ENCODE assay signal across 11 cellular contexts in genomic region chr16:80947708-80948615, GRCh38. TPM values are rescaled to one million over a fixed set of nuclear protein-coding genes. Genes with fewer than 3 reads are reported as not detected.
DNase-seq lines count a peak whose midpoint lies in the region; ATAC-seq and TF ChIP-seq lines count a peak whose summit lies in the region.
"Had no signal": no experiment of that assay in that cellular context is flagged by ENCODE, and none has a peak within 500 bp of the region (broad histone marks: within the 10 kb centered on the region; RNA-seq: fewer than 3 reads in every experiment).

No MANE protein-coding gene starts in this region.

- H3K27me3 Mint-ChIP-seq in activated CD8-positive, alpha-beta T cell treated with anti-CD3 and anti-CD28 coated beads for 36 hours: peaks cover 1% of the 10 kb centered on the region
- no peaks in the 10 kb centered on the region for H3K27me3 Mint-ChIP-seq in activated CD8-positive, alpha-beta T cell treated with anti-CD3 and anti-CD28 coated beads, Interleukin-2, amount 10 ng/mL, durations not matched to agents 7 days and 5 days (ENCODE audit: low read depth)

- no peak overlapping the region for H3K27ac Mint-ChIP-seq in activated CD8-positive, alpha-beta T cell treated with anti-CD3 and anti-CD28 coated beads for 36 hours
- no peak overlapping the region for H3K27ac Mint-ChIP-seq in activated CD8-positive, alpha-beta T cell treated with anti-CD3 and anti-CD28 coated beads, Interleukin-2, amount 10 ng/mL, durations not matched to agents 7 days and 5 days

- POLR2A ChIA-PET in activated CD8-positive, alpha-beta T cell treated with anti-CD3 and anti-CD28 coated beads for 36 hours (lab: Charles Lee): no interaction called here
- POLR2A ChIA-PET in activated CD8-positive, alpha-beta T cell treated with anti-CD3 and anti-CD28 coated beads, Interleukin-2, amount 10 ng/mL, durations not matched to agents 7 days and 5 days (lab: Charles Lee): no interaction called here

- H3K4me3 Mint-ChIP-seq in activated CD8-positive, alpha-beta T cell treated with anti-CD3 and anti-CD28 coated beads for 36 hours: no peak overlapping the region
- no peak overlapping the region for H3K4me3 Mint-ChIP-seq in activated CD8-positive, alpha-beta T cell treated with anti-CD3 and anti-CD28 coated beads, Interleukin-2, amount 10 ng/mL, durations not matched to agents 7 days and 5 days

- H3K36me3 Mint-ChIP-seq in activated CD8-positive, alpha-beta T cell treated with anti-CD3 and anti-CD28 coated beads for 36 hours (ENCODE audit: low read depth): no peaks in the 10 kb centered on the region
- no peaks in the 10 kb centered on the region for H3K36me3 Mint-ChIP-seq in activated CD8-positive, alpha-beta T cell treated with anti-CD3 and anti-CD28 coated beads, Interleukin-2, amount 10 ng/mL, durations not matched to agents 7 days and 5 days (ENCODE audit: low read depth)

- CTCF ChIA-PET in activated CD8-positive, alpha-beta T cell treated with anti-CD3 and anti-CD28 coated beads for 36 hours (lab: Charles Lee): interaction anchor here (0.8 to 1.0 kb wide), 2 partner anchors 11 to 24 kb away, joined by 3 read pairs; no protein-coding TSS in a partner anchor
- CTCF ChIA-PET in activated CD8-positive, alpha-beta T cell treated with anti-CD3 and anti-CD28 coated beads, Interleukin-2, amount 10 ng/mL, durations not matched to agents 7 days and 5 days (lab: Charles Lee): no interaction called here

- no peak for DNase-seq in activated CD8-positive, alpha-beta T cell treated with anti-CD3 and anti-CD28 coated beads for 36 hours
- DNase-seq in activated CD8-positive, alpha-beta T cell treated with anti-CD3 and anti-CD28 coated beads, Interleukin-2, amount 10 ng/mL, durations not matched to agents 7 days and 5 days: no peak
- peak; percentile 68 for DNase-seq in amniotic epithelial cell (ENCODE audit: low read depth)
- DNase-seq in globus pallidus (ENCODE audit: low spot score): peak; percentile 84
- no peak for DNase-seq in stimulated activated naive CD8-positive, alpha-beta T cell treated with anti-CD3 and anti-CD28 coated beads, Interleukin-15, Interleukin-2, amounts not matched to agents 100 U/mL and 50 U/mL, for 24 hours
- DNase-seq in NK-92 treated with Interleukin-12 subunit alpha and Interleukin-12 subunit beta, amount 100 ng/mL, for 24 hours (lab: John Stamatoyannopoulos, UW): no peak
- no peak for DNase-seq in activated CD8-positive, alpha-beta memory T cell treated with anti-CD3 and anti-CD28 coated beads, Interleukin-2, amount 50 U/mL, for 48 hours
- DNase-seq: DMS 273 treated with DMSO at 0.1 percent for 48 hours, NCI-H2081 treated with DMSO at 0.1 percent for 48 hours, NCI-H524 treated with DMSO at 0.1 percent for 48 hours had no signal

- intact Hi-C loops in activated CD8-positive, alpha-beta T cell treated with anti-CD3 and anti-CD28 coated beads for 36 hours (cut with micrococcal nuclease): no loop called here

- peaks cover 10% of the 10 kb centered on the region for H3K4me1 Mint-ChIP-seq in activated CD8-positive, alpha-beta T cell treated with anti-CD3 and anti-CD28 coated beads for 36 hours (ENCODE audit: low read depth)
- H3K4me1 Mint-ChIP-seq in activated CD8-positive, alpha-beta T cell treated with anti-CD3 and anti-CD28 coated beads, Interleukin-2, amount 10 ng/mL, durations not matched to agents 7 days and 5 days (ENCODE audit: low read depth): no peaks in the 10 kb centered on the region

- TF ChIP-seq CTCF in activated CD8-positive, alpha-beta T cell treated with anti-CD3 and anti-CD28 coated beads for 36 hours (IDR thresholded peaks at IDR 0.05): no peak

- H3K9me3 Mint-ChIP-seq in activated CD8-positive, alpha-beta T cell treated with anti-CD3 and anti-CD28 coated beads for 36 hours: peaks cover 2% of the 10 kb centered on the region
- H3K9me3 Mint-ChIP-seq in activated CD8-positive, alpha-beta T cell treated with anti-CD3 and anti-CD28 coated beads, Interleukin-2, amount 10 ng/mL, durations not matched to agents 7 days and 5 days (ENCODE audit: insufficient read depth): no peaks in the 10 kb centered on the region

- ATAC-seq in activated CD8-positive, alpha-beta T cell treated with anti-CD3 and anti-CD28 coated beads for 36 hours: peak; percentile 20
- no peak for ATAC-seq in activated CD8-positive, alpha-beta T cell treated with anti-CD3 and anti-CD28 coated beads, Interleukin-2, amount 10 ng/mL, durations not matched to agents 7 days and 5 days
- ATAC-seq in stimulated activated naive CD8-positive, alpha-beta T cell treated with anti-CD3 and anti-CD28 coated beads, Interleukin-15, Interleukin-2, amounts not matched to agents 100 U/mL and 50 U/mL, for 24 hours: peak; percentile 75
- ATAC-seq in HG02852 (IDR thresholded peaks at IDR 0.05; ENCODE audit: unreplicated experiment): no peak

RNA-seq across cellular contexts. Expression of gene CMC2, which starts 58.7 kb away (rescaled TPM):
- total RNA-seq in activated CD8-positive, alpha-beta T cell treated with anti-CD3 and anti-CD28 coated beads for 36 hours: 100 to 1,000 TPM; 105 to 106 TPM
- 100 to 1,000 TPM in 1 of 2 experiments, 10 to 100 TPM in 1; 95.9 to 108 TPM for total RNA-seq in activated CD8-positive, alpha-beta T cell treated with anti-CD3 and anti-CD28 coated beads, Interleukin-2, amount 10 ng/mL, durations not matched to agents 7 days and 5 days

RNA-seq across cellular contexts. Expression of gene CENPN, which starts 59.1 kb away (rescaled TPM):
- total RNA-seq in activated CD8-positive, alpha-beta T cell treated with anti-CD3 and anti-CD28 coated beads for 36 hours: 10 to 100 TPM; 51.7 to 54.8 TPM
- 10 to 100 TPM; 65.2 to 67.2 TPM for total RNA-seq in activated CD8-positive, alpha-beta T cell treated with anti-CD3 and anti-CD28 coated beads, Interleukin-2, amount 10 ng/mL, durations not matched to agents 7 days and 5 days

Comparison
In these comparisons a context has a peak if more than half of its experiments do, and no peak if none do; other contexts are left out.
1. ATAC-seq: peak in activated CD8-positive, alpha-beta T cell treated with anti-CD3 and anti-CD28 coated beads for 36 hours (single experiment) and stimulated activated naive CD8-positive, alpha-beta T cell treated with anti-CD3 and anti-CD28 coated beads, Interleukin-15, Interleukin-2, amounts not matched to agents 100 U/mL and 50 U/mL, for 24 hours (single experiment); none in activated CD8-positive, alpha-beta T cell treated with anti-CD3 and anti-CD28 coated beads, Interleukin-2, amount 10 ng/mL, durations not matched to agents 7 days and 5 days (single experiment) and HG02852 (single experiment).
2. DNase-seq: peak in amniotic epithelial cell (single experiment) and globus pallidus (single experiment); none in activated CD8-positive, alpha-beta T cell treated with anti-CD3 and anti-CD28 coated beads for 36 hours (single experiment), activated CD8-positive, alpha-beta T cell treated with anti-CD3 and anti-CD28 coated beads, Interleukin-2, amount 10 ng/mL, durations not matched to agents 7 days and 5 days (single experiment), stimulated activated naive CD8-positive, alpha-beta T cell treated with anti-CD3 and anti-CD28 coated beads, Interleukin-15, Interleukin-2, amounts not matched to agents 100 U/mL and 50 U/mL, for 24 hours (single experiment), NK-92 treated with Interleukin-12 subunit alpha and Interleukin-12 subunit beta, amount 100 ng/mL, for 24 hours (single experiment) and activated CD8-positive, alpha-beta memory T cell treated with anti-CD3 and anti-CD28 coated beads, Interleukin-2, amount 50 U/mL, for 48 hours (single experiment).